ENCODE assay signal across 3 cellular contexts in the genomic region with DNA sequence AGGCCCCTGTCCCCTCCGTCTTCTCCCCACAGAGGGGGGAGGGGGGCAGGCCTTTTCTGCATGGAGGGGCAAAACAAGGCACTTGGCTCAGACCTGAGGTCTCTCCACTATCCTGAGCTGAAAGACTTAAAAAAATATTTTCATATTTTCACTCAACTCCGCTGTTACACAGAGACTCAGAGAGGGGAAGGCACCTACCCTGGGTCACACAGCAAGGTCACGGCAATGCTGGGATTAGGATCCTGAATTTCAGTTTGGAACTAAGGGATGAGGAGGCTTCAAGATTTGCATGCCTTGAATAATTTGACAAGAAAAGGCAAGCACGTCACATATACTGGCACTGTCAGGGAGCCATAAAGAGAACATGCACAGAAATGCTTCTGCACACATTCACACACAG.
TF ChIP-seq lines count a peak whose summit lies in the region.

No MANE protein-coding gene starts in this region.

TF ChIP-seq in HEK293, 187 proteins besides CTCF, POLR2A, EP300 and RAD21:
- 0 out of 2 replicates have a peak, but pooled peaks have one; percentile 30 for TF ChIP-seq ZNF768 (tag by site-specific recombination; IDR thresholded peaks at IDR 0.05)
- no peak for TF ChIP-seq BCL11A (tag by site-specific recombination; IDR thresholded peaks at IDR 0.05; ENCODE audit: low read depth)
TF ChIP-seq in HEK293: peak in this region for 1.

TF ChIP-seq in K562, 482 proteins besides CTCF, POLR2A, EP300 and RAD21:
- TF ChIP-seq ZNF263 (CRISPR knock-in tag; IDR thresholded peaks at IDR 0.05; ENCODE audit: borderline replicate concordance) (no peak), RBM25 (IDR thresholded peaks at IDR 0.05; ENCODE audit: low read depth, low read length, severe bottlenecking) (peak; percentile 40), ZFP36 (IDR thresholded peaks at IDR 0.05; ENCODE audit: low read depth, low read length, partially characterized antibody) (peak; percentile 65)

TF ChIP-seq in H1, 55 proteins besides CTCF, POLR2A, EP300 and RAD21:
- peak; percentile 79; the same call in 1 of the 2 replicates for TF ChIP-seq KDM1A (IDR thresholded peaks at IDR 0.05; ENCODE audit: borderline replicate concordance, low read length)
- TF ChIP-seq POLR2AphosphoS5 (IDR thresholded peaks at IDR 0.05; ENCODE audit: low read depth, low read length) = no peak
